In the genomic region with DNA sequence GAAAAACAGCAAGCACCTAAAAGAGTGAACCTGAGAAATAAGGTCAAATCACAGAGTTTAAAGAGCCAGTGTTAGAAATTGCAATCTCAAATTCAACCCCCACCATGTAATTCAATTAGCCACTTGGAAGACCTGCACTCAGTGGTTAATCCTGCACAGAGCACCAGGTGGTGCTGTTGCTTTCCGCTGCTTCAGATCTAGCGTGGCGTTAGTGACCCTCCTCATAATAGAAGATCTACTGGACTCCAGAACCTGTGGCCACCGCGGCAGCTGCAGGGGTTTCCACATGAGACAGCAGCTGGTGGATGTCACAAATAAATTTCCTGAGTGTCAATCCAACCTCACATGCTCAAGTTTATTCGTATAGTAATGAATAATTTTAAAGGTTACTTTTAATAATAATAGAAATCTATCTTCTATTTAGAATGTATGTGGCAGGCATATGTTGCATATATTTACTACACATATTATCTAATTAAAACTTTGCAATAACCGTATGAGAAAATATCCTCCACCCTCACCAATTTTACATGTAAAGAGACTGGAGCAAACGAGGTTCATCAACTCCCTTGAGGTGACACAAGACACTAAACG, we compare ENCODE assay signal across 8 cellular contexts.
DNase-seq lines count a peak whose midpoint lies in the region; ATAC-seq, FAIRE-seq and TF ChIP-seq lines count a peak whose summit lies in the region.

No MANE protein-coding gene starts in this region.

- H3K9ac ChIP-seq in neural progenitor cell = no peak overlapping the region

- H3K9me3 ChIP-seq in WERI-Rb-1 (ENCODE audit: severe bottlenecking) (peaks cover 3% of the 10 kb centered on the region), neural progenitor cell (ENCODE audit: low read depth) (peaks cover 5% of the 10 kb centered on the region)

- no peaks in the 10 kb centered on the region for H3K4me1 Mint-ChIP-seq in neural progenitor cell

- H3K27ac Mint-ChIP-seq in neural progenitor cell = no peak overlapping the region

- H3K36me3 ChIP-seq in BJ (ENCODE audit: control insufficient read depth, insufficient read depth, low read length) (no peaks in the 10 kb centered on the region), WERI-Rb-1 (no peaks in the 10 kb centered on the region), neural progenitor cell (no peaks in the 10 kb centered on the region)

- peaks cover 9% of the 10 kb centered on the region for H3K9me3 Mint-ChIP-seq in neural progenitor cell

- peak; percentile 84 for ATAC-seq in HG02840 (IDR thresholded peaks at IDR 0.05; ENCODE audit: low FRiP score, unreplicated experiment)

- H3K27me3 ChIP-seq in BJ (ENCODE audit: control insufficient read depth, insufficient read depth, low read length) = no peaks in the 10 kb centered on the region
- H3K27me3 ChIP-seq in WERI-Rb-1 (ENCODE audit: insufficient read depth, low read depth, severe bottlenecking) = no peaks in the 10 kb centered on the region
- H3K27me3 ChIP-seq in neural progenitor cell = no peaks in the 10 kb centered on the region

- no peaks in the 10 kb centered on the region for H3K36me3 Mint-ChIP-seq in neural progenitor cell

- no peak overlapping the region for H3K27ac ChIP-seq in WERI-Rb-1
- H3K27ac ChIP-seq in neural progenitor cell = no peak overlapping the region

- no peaks in the 10 kb centered on the region for H4K20me1 ChIP-seq in neural progenitor cell (ENCODE audit: low read depth)

- FAIRE-seq in GM18507 (lab: Jason Lieb, UNC) = peak; percentile 75

- peak; percentile 88 for TF ChIP-seq CTCF in BJ (IDR thresholded peaks at IDR 0.05; ENCODE audit: insufficient read depth, low read depth, low read length)
- TF ChIP-seq CTCF in WERI-Rb-1 (IDR thresholded peaks at IDR 0.05; ENCODE audit: low read depth, low read length) = peak; percentile 88
- TF ChIP-seq CTCF in fibroblast of pulmonary artery (IDR thresholded peaks at IDR 0.05; ENCODE audit: low read length, missing control alignments) = peak; percentile 97
- peak; percentile 88 for TF ChIP-seq CTCF in neural progenitor cell (IDR thresholded peaks at IDR 0.05)

- no peak for DNase-seq in BJ (ENCODE audit: low read depth)
- DNase-seq in GM18507 (ENCODE audit: extremely low spot score, insufficient read length, low read depth) = no peak
- peak; percentile 54 for DNase-seq in NCI-H1092 (lab: John Stamatoyannopoulos, UW)
- peak; percentile 75 for DNase-seq in WERI-Rb-1
- DNase-seq in fibroblast of pulmonary artery (ENCODE audit: low read depth) = peak; percentile 86
- DNase-seq in neural progenitor cell (ENCODE audit: low spot score) = peak; percentile 81
- no peak for DNase-seq in NCI-H774 (lab: John Stamatoyannopoulos, UW)

- no peaks in the 10 kb centered on the region for H3K27me3 Mint-ChIP-seq in neural progenitor cell (ENCODE audit: insufficient read depth, low read depth)

- no peak overlapping the region for H2AFZ ChIP-seq in neural progenitor cell (replicated peaks)

- no peaks in the 10 kb centered on the region for H3K79me2 ChIP-seq in neural progenitor cell (ENCODE audit: low read depth)

- POLR2A ChIA-PET in BJ (lab: Charles Lee) = no interaction called here

- no peak overlapping the region for H3K4me2 ChIP-seq in neural progenitor cell

- H3K4me1 ChIP-seq in neural progenitor cell = no peaks in the 10 kb centered on the region

- CTCF ChIA-PET in BJ (lab: Yijun Ruan, JAX) = interaction anchor here (0.6 to 4.6 kb wide), 36 partner anchors 8 to 399 kb away, joined by 3 to 63 read pairs (median 4); a partner anchor contains a TSS

- H3K4me3 ChIP-seq in BJ (ENCODE audit: low read depth, low read length) = no peak overlapping the region
- H3K4me3 ChIP-seq in WERI-Rb-1 (ENCODE audit: low read depth, low read length) = no peak overlapping the region
- no peak overlapping the region for H3K4me3 ChIP-seq in fibroblast of pulmonary artery (replicated peaks; ENCODE audit: low read depth, low read length)
- no peak overlapping the region for H3K4me3 ChIP-seq in neural progenitor cell

- no peaks in the 10 kb centered on the region for H3F3A ChIP-seq in neural progenitor cell (ENCODE audit: low read depth)

- no peak overlapping the region for H3K4me3 Mint-ChIP-seq in neural progenitor cell

Comparison
In these comparisons a context has a peak if more than half of its experiments do, and no peak if none do; other contexts are left out.
1. DNase-seq: peak in NCI-H1092 (single experiment), WERI-Rb-1 (single experiment), fibroblast of pulmonary artery (single experiment) and neural progenitor cell (single experiment); none in BJ (single experiment), GM18507 (single experiment) and NCI-H774 (single experiment).
2. Peak in every context shown above with its lines, with median percentiles within 50 percentile points of each other: CTCF ChIP-seq.